ENCODE assay signal across 8 cellular contexts in the genomic region with DNA sequence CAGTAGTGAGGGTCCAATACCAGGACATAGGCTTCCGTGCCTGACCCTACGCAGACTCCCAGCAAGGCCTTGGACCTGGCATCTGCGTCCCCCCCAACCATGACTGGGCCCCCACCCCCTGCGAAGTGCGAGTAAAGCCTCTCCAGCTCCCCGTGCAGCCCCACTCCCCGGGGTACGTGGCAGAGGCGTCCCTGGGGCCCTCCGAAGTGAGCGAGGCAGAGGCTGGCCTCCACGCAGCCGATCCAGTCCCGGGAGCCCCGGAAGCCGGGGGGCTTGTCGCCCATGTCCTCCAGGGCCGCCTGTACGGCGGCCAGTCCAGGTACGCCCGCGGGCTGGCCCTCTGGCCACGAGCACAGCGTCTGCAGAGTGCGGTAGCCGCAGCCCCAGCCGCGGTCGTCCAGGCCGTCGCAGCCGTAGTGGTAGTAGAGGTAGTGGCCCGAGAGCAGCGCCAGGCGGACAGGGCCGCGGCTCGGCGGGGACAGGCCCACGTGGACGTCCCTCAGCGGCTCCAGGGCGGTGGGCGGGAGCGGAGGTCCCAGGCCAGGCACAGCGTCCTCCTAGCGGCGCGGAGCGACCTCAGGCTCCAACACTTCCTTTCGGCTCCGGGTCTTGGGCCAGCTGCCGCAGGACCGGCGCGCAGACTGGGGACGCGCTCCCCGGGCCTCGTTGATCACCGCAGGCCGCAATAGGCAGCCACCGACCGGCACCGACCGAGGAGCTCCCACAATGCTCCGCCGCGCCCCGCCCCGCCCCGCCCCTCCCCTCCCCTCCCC. TPM values are rescaled to one million over a fixed set of nuclear protein-coding genes. Genes with fewer than 3 reads are reported as not detected.
A peak's percentile ranks its signal among the peaks of the same experiment; 100 is the strongest.
DNase-seq lines count a peak whose midpoint lies in the region; TF ChIP-seq lines count a peak whose summit lies in the region.

Gene UFSP1, minus strand, starts transcription at position 728 of the 773 bp plus-strand sequence. Its CDS starts 444 bp downstream, at position 284.

- DNase-seq in Calu3 (no peak), GM20000 (ENCODE audit: low spot score) (peak; percentile 40), astrocyte of the cerebellum (ENCODE audit: low read depth) (no peak), substantia nigra (lab: John Stamatoyannopoulos, UW) (peak in 4 of 49 donors; percentile 55 to 81 (median 64)), NCI-H187 (lab: John Stamatoyannopoulos, UW) (no peak)
- no peak for DNase-seq in stimulated activated CD4-positive, alpha-beta T cell treated with anti-CD3 and anti-CD28 coated beads, Interleukin-12 subunit alpha, Interleukin-12 subunit beta, amount 100 ng/mL, for 4 hours

- no peaks in the 10 kb centered on the region for H3K27me3 Mint-ChIP-seq in Calu3 (ENCODE audit: unreplicated experiment)

- no peak for TF ChIP-seq CTCF in Calu3 (IDR thresholded peaks at IDR 0.05; ENCODE audit: unreplicated experiment)
- TF ChIP-seq CTCF in GM20000 (IDR thresholded peaks at IDR 0.05; ENCODE audit: extremely low read depth, missing control alignments) = no peak
- no peak for TF ChIP-seq CTCF in astrocyte of the cerebellum (IDR thresholded peaks at IDR 0.05; ENCODE audit: low read depth, low read length, missing control alignments)

- no peaks in the 10 kb centered on the region for H3K9me3 ChIP-seq in HUES6 (ENCODE audit: control insufficient read depth, insufficient read depth, low read depth, low read length)

- H3K4me3 ChIP-seq in HUES6 (ENCODE audit: low read depth, low read length) (peak within 1 kb of the TSS; percentile 94), astrocyte of the cerebellum (ENCODE audit: low read depth, low read length) (peak within 1 kb of the TSS; percentile 56)

- H3K9me3 Mint-ChIP-seq in Calu3 (ENCODE audit: low read depth, unreplicated experiment) = no peaks in the 10 kb centered on the region

- peaks cover 51% of the 10 kb centered on the region for H3K36me3 ChIP-seq in HUES6 (ENCODE audit: control insufficient read depth, insufficient read depth, low read length)

- H3K27me3 ChIP-seq in HUES6 (ENCODE audit: control insufficient read depth, insufficient read depth, low read length) = 0 out of 2 replicates have a peak, but pooled peaks cover 1% of the 10 kb centered on the region
- H3K27me3 ChIP-seq in layer of hippocampus (ENCODE audit: control insufficient read depth, insufficient read depth, low read length) = no peaks in the 10 kb centered on the region

- intact Hi-C loops in Calu3 (cut with micrococcal nuclease; ENCODE audit: unreplicated experiment) = no loop called here

- peak within 1 kb of the TSS; percentile 67 for H3K4me3 Mint-ChIP-seq in Calu3 (ENCODE audit: low read depth, unreplicated experiment)

- peaks cover 18% of the 10 kb centered on the region for H3K4me1 Mint-ChIP-seq in Calu3 (ENCODE audit: low read depth, unreplicated experiment)

- peaks cover 56% of the 10 kb centered on the region for H3K36me3 Mint-ChIP-seq in Calu3 (ENCODE audit: insufficient read depth, unreplicated experiment)

- no TSS peak for BruUV-seq in Calu3 (replicated peaks; lab: Mats Ljungman, UMichigan)

- CTCF ChIA-PET in Calu3 (lab: Charles Lee) = interaction anchor here (0.5 to 1.4 kb wide), 11 partner anchors 14 to 394 kb away, joined by 3 to 17 read pairs (median 5); partner anchors contain the start of genes POP7 and SRRT

- H3K27ac ChIP-seq in HUES6 (ENCODE audit: low read depth, low read length) (peak within 1 kb of the TSS; percentile 95), layer of hippocampus (ENCODE audit: low read depth, low read length) (peak within 1 kb of the TSS; percentile 89), substantia nigra (ENCODE audit: low read depth, low read length, poor library complexity, severe bottlenecking) (peak within 1 kb of the TSS; percentile 93)

- in situ Hi-C loops in astrocyte of the cerebellum (cut with HindIII; ENCODE audit: low sequenced_read_pairs) = loop anchor here (10.0 kb wide), 3 partner anchors 56 to 196 kb away; partner anchors contain the start of genes MUC3A and TRIM56

- H3K9ac ChIP-seq in HUES6 (ENCODE audit: low read length) = peak within 1 kb of the TSS; percentile 94

- H3K4me1 ChIP-seq in HUES6 (ENCODE audit: control insufficient read depth, insufficient read depth, low read length) = peaks cover 34% of the 10 kb centered on the region

- H3K27ac Mint-ChIP-seq in Calu3 (ENCODE audit: unreplicated experiment) = peak within 1 kb of the TSS; percentile 61

RNA-seq across cellular contexts. Expression of gene UFSP1, which starts in this region (rescaled TPM):
- 3.3 and 4.2 TPM in 2 replicates for total RNA-seq in Calu3 (2022)
